ENCODE assay signal across 12 cellular contexts in the genomic region with DNA sequence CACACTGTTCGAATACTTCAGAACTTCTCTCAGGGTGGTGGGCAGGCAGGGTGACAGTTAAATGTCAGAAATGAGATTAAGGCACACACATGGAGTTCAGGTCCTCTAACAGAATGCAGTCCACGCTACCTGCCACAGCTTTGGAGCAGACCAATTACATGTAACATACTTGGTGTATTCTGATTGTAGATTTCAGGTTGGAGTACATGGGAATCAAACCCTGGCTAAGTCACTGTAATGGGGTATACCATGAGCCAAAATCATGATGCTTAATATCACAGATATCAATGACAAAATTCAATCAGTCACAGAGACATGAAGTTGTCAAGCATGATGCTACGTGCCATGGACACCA. TPM values are rescaled to one million over a fixed set of nuclear protein-coding genes. Genes with fewer than 3 reads are reported as not detected.
DNase-seq lines count a peak whose midpoint lies in the region; TF ChIP-seq lines count a peak whose summit lies in the region.
"Had no signal": no experiment of that assay in that cellular context is flagged by ENCODE, and none has a peak within 500 bp of the region (broad histone marks: within the 10 kb centered on the region; RNA-seq: fewer than 3 reads in every experiment).

No MANE protein-coding gene starts in this region.

- no peaks in the 10 kb centered on the region for H3K27me3 Mint-ChIP-seq in IgD-negative memory B cell
- H3K27me3 Mint-ChIP-seq: progenitor cell of endocrine pancreas had no signal

- H3K4me1 ChIP-seq in muscle layer of colon (ENCODE audit: insufficient read depth, low read length), result peaks cover 28% of the 10 kb centered on the region
- H3K4me1 ChIP-seq in transverse colon, result peaks cover 0 to 17% (median 14%) of the 10 kb centered on the region in 4 donors

- H3K36me3 ChIP-seq in muscle layer of colon (ENCODE audit: insufficient read depth, low read length) (no peaks in the 10 kb centered on the region), transverse colon (no peaks in the 10 kb centered on the region)

- peak overlapping the region; percentile 16 to 80 (median 75) for H3K4me3 Mint-ChIP-seq in IgD-negative memory B cell

- H3K9ac ChIP-seq in muscle layer of colon (ENCODE audit: low read length), result no peak overlapping the region

- no peaks in the 10 kb centered on the region for H3K36me3 Mint-ChIP-seq in IgD-negative memory B cell

- TF ChIP-seq POLR2A in transverse colon (IDR thresholded peaks at IDR 0.05), result no peak

- no peak for TF ChIP-seq CTCF in transverse colon (IDR thresholded peaks at IDR 0.05)

- peaks cover 44 to 60% (median 46%) of the 10 kb centered on the region in 3 donors for H3K4me1 Mint-ChIP-seq in IgD-negative memory B cell

- H3K4me3 ChIP-seq in muscle layer of colon (ENCODE audit: low read depth in 1 of 2, low read length in 2 of 2) (no peak overlapping the region), transverse colon (no peak overlapping the region)

- in situ Hi-C loops in transverse colon (cut with MboI; ENCODE audit: low pct_ligation_motif_present in 1 of 4, low pct_unique_long_range_greater_than_20kb in 1 of 4, low sequenced_read_pairs in 3 of 4), result no loop called here

- peak overlapping the region; percentile 15 for H3K27ac ChIP-seq in cingulate gyrus (ENCODE audit: low read depth, low read length)
- H3K27ac ChIP-seq in muscle layer of colon (ENCODE audit: low read depth, low read length), result peak overlapping the region; percentile 9
- H3K27ac ChIP-seq in transverse colon, result peak overlapping the region; percentile 57 to 68 (median 64)

- DNase-seq in transverse colon (no peak), DMS153 (lab: John Stamatoyannopoulos, UW) (no peak), globus pallidus (ENCODE audit: low spot score) (no peak), NCI-H187 (lab: John Stamatoyannopoulos, UW) (no peak)
- DNase-seq: COR-L47; NCI-H1048; NCI-H510A; stimulated activated CD4-positive, alpha-beta T cell treated with anti-CD3 and anti-CD28 coated beads, Interleukin-4, amount 100 ng/mL, for 1 hour had no signal

- intact Hi-C loops in transverse colon (cut with DNase I; ENCODE audit: low total_unique reads), result no loop called here

- WGBS in transverse colon (ENCODE audit: low coverage in 1 of 2), 2 donors, result 80 to 100% methylated on average over 1 to 3 of the region's 3 CpGs

- no peaks in the 10 kb centered on the region for H3K27me3 ChIP-seq in muscle layer of colon (ENCODE audit: control insufficient read depth in 1 of 2, insufficient read depth in 2 of 2, low read length in 2 of 2)
- H3K27me3 ChIP-seq in transverse colon, result no peaks in the 10 kb centered on the region

- H3K9me3 ChIP-seq in muscle layer of colon (ENCODE audit: low read length), result no peaks in the 10 kb centered on the region
- H3K9me3 ChIP-seq in transverse colon, result no peaks in the 10 kb centered on the region

- no peaks in the 10 kb centered on the region for H3K9me3 Mint-ChIP-seq in IgD-negative memory B cell

- no peak for TF ChIP-seq EP300 in transverse colon (IDR thresholded peaks at IDR 0.05; ENCODE audit: low read depth)

- H3K27ac Mint-ChIP-seq in IgD-negative memory B cell, result peak overlapping the region; percentile 50 to 74 (median 71)
- H3K27ac Mint-ChIP-seq: progenitor cell of endocrine pancreas had no signal

RNA-seq across cellular contexts. Expression of a gene that starts 48.9 kb away (rescaled TPM):
- 238 TPM for polyA plus RNA-seq in IgD-negative memory B cell
- total RNA-seq in transverse colon, result 10 to 100 TPM; 17.3 to 58.0 (median 23.5) TPM

Comparison
In these comparisons a context has a peak if more than half of its experiments do, and no peak if none do; other contexts are left out.
1. H3K27ac ChIP-seq: peak in every context shown above with its lines; median percentile 64 in transverse colon; 15 in cingulate gyrus; 9 in muscle layer of colon.